Comparison of ENCODE assay signal across 12 cellular contexts in the genomic region with DNA sequence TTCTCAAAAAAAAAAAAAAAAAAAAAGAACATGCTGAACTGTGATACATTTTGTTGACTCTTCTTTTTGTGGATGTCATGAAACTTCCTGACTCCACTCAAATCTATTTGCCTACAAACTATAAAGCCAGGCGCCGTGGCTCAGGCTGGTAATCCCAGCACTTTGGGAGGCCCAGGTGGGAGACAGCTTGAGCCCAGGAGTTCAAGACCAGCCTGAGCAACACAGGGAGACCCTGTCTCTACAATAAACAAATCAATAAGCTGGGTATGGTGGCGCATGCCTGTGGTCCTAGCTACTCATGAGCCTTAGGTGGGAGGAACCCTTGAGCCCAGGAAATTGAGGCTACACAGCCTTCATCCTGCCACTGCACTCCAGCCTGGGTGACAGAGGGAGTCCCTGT. TPM values are rescaled to one million over a fixed set of nuclear protein-coding genes. Genes with fewer than 3 reads are reported as not detected.
A peak's percentile ranks its signal among the peaks of the same experiment; 100 is the strongest.
DNase-seq lines count a peak whose midpoint lies in the region; ATAC-seq and TF ChIP-seq lines count a peak whose summit lies in the region.
"Had no signal": no experiment of that assay in that cellular context is flagged by ENCODE, and none has a peak within 500 bp of the region (broad histone marks: within the 10 kb centered on the region; RNA-seq: fewer than 3 reads in every experiment).

No MANE protein-coding gene starts in this region.

- peaks cover 8% of the 10 kb centered on the region for H3K79me1 ChIP-seq in mesenchymal stem cell (replicated peaks; ENCODE audit: low read length, poor library complexity, severe bottlenecking)

- peak overlapping the region in 1 of 3 donors; percentile 66 for H3K27ac Mint-ChIP-seq in IgD-negative memory B cell
- H3K27ac Mint-ChIP-seq in natural killer cell treated with Interleukin-12 subunit alpha and Interleukin-12 subunit beta and Interleukin-15 and Interleukin-18, amount 100 ng/mL, for 72 hours = no peak overlapping the region

- H2BK12ac ChIP-seq in mesenchymal stem cell (ENCODE audit: low read length in 2 of 2) = peak overlapping the region in 1 of 2 experiments; percentile 38

- H3K18ac ChIP-seq in mesenchymal stem cell (ENCODE audit: low read depth in 1 of 2, low read length in 2 of 2) = no peak overlapping the region

- no peak for TF ChIP-seq EP300 in SK-N-SH (IDR thresholded peaks at IDR 0.05; ENCODE audit: borderline replicate concordance in 1 of 2, low read depth in 1 of 2, low read length in 1 of 2)

- no peak overlapping the region for H3K4me3 ChIP-seq in SK-N-SH (ENCODE audit: low read depth in 2 of 2, low read length in 1 of 2)
- no peak overlapping the region for H3K4me3 ChIP-seq in mesenchymal stem cell (ENCODE audit: insufficient read depth in 1 of 2, low read depth in 1 of 2, low read length in 2 of 2)
- H3K4me3 ChIP-seq: A549, transverse colon had no signal

- POLR2A ChIA-PET in SK-N-SH (lab: Yijun Ruan, JAX) = interaction anchor here (0.9 to 2.5 kb wide), 4 partner anchors 9 to 29 kb away, joined by 3 to 12 read pairs (median 6); a partner anchor contains a TSS

- WGBS in SK-N-SH (ENCODE audit: low lambda C conversion rate) = 97% methylated on average over 3 of the region's 3 CpGs
- 93% methylated on average over 3 of the region's 3 CpGs for WGBS in mesenchymal stem cell

- TF ChIP-seq RAD21 in SK-N-SH (IDR thresholded peaks at IDR 0.05; ENCODE audit: low read length) = no peak

- CTCF ChIA-PET in SK-N-SH (lab: Yijun Ruan, JAX) = interaction anchor here (1.2 to 19.6 kb wide), 8 partner anchors 9 to 172 kb away, joined by 4 to 422 read pairs (median 18); a partner anchor contains a TSS

- no peak overlapping the region for H2BK120ac ChIP-seq in mesenchymal stem cell (ENCODE audit: low read depth, low read length)

- H3K4me2 ChIP-seq in SK-N-SH (no peak overlapping the region), mesenchymal stem cell (ENCODE audit: low read length, poor library complexity, severe bottlenecking) (no peak overlapping the region)

- H3K4me1 ChIP-seq in SK-N-SH (ENCODE audit: control insufficient read depth in 1 of 2, insufficient read depth in 2 of 2, low read depth in 1 of 2, low read length in 1 of 2) = peaks cover 5 to 16% of the 10 kb centered on the region in 2 experiments; a peak in 2 of 4 replicates
- peaks cover 12% of the 10 kb centered on the region for H3K4me1 ChIP-seq in mesenchymal stem cell (ENCODE audit: control insufficient read depth, insufficient read depth, low read depth, low read length)
- H3K4me1 ChIP-seq: parathyroid adenoma had no signal

- H3K9me2 ChIP-seq in SK-N-SH = no peaks in the 10 kb centered on the region

- no peak overlapping the region for H2AK5ac ChIP-seq in mesenchymal stem cell (ENCODE audit: low read length, severe bottlenecking)

- no peak overlapping the region for H3K23ac ChIP-seq in mesenchymal stem cell (ENCODE audit: low read length in 2 of 2)

- DNase-seq in SK-N-SH (no peak), mesenchymal stem cell (no peak)
- no peak for DNase-seq in natural killer cell treated with Interleukin-12 subunit alpha and Interleukin-12 subunit beta and Interleukin-15 and Interleukin-18, amount 100 ng/mL, for 72 hours (ENCODE audit: low spot score)
- DNase-seq: mesendoderm; stimulated activated CD4-positive, alpha-beta T cell treated with anti-CD3 and anti-CD28 coated beads, Interleukin-15, amount 100 ng/mL, for 24 hours; T-helper 9 cell; transverse colon had no signal

- H3K36me3 ChIP-seq in SK-N-SH (replicated peaks in 1 of 2; ENCODE audit: control insufficient read depth in 1 of 2, insufficient read depth in 2 of 2, low read length in 1 of 2) = peaks cover 31 to 33% of the 10 kb centered on the region in 2 experiments
- H3K36me3 ChIP-seq in mesenchymal stem cell (ENCODE audit: control insufficient read depth in 1 of 2, insufficient read depth in 2 of 2, low read depth in 1 of 2, low read length in 2 of 2) = peaks cover 33 to 48% of the 10 kb centered on the region in 2 experiments
- H3K36me3 ChIP-seq: transverse colon had no signal

- no peak overlapping the region for H4K8ac ChIP-seq in mesenchymal stem cell (ENCODE audit: low read length)

- H3K9ac ChIP-seq in SK-N-SH = no peak overlapping the region
- no peak overlapping the region for H3K9ac ChIP-seq in mesenchymal stem cell (ENCODE audit: low read length)
- H3K9ac ChIP-seq: parathyroid adenoma had no signal

- ATAC-seq in SK-N-SH treated with all-trans-retinoic acid at 6 μM for 48 hours (no peak), GM21786 (IDR thresholded peaks at IDR 0.05; ENCODE audit: unreplicated experiment) (no peak)
- no peak for ATAC-seq in natural killer cell treated with Interleukin-12 subunit alpha and Interleukin-12 subunit beta and Interleukin-15 and Interleukin-18, amount 100 ng/mL, for 72 hours
- ATAC-seq: A549 had no signal

- H2BK15ac ChIP-seq in mesenchymal stem cell (ENCODE audit: low read depth, poor library complexity, severe bottlenecking) = no peak overlapping the region

- H3K27me3 Mint-ChIP-seq in IgD-negative memory B cell = no peaks in the 10 kb centered on the region
- H3K27me3 Mint-ChIP-seq in natural killer cell treated with Interleukin-12 subunit alpha and Interleukin-12 subunit beta and Interleukin-15 and Interleukin-18, amount 100 ng/mL, for 72 hours = no peaks in the 10 kb centered on the region

- H2AFZ ChIP-seq in SK-N-SH (ENCODE audit: low read depth) (no peak overlapping the region), mesenchymal stem cell (ENCODE audit: low read depth, low read length) (no peak overlapping the region)

- H3K27ac ChIP-seq in SK-N-SH (ENCODE audit: low read depth in 2 of 2, low read length in 1 of 2) = no peak overlapping the region
- no peak overlapping the region for H3K27ac ChIP-seq in mesenchymal stem cell (ENCODE audit: low read length, poor library complexity, severe bottlenecking)
- H3K27ac ChIP-seq: parathyroid adenoma had no signal

- H3K9me3 ChIP-seq in SK-N-SH (no peaks in the 10 kb centered on the region), mesenchymal stem cell (ENCODE audit: control insufficient read depth, low read length) (no peaks in the 10 kb centered on the region)
- H3K9me3 ChIP-seq: A549, transverse colon had no signal

- H3K4me3 Mint-ChIP-seq in IgD-negative memory B cell = peak overlapping the region; percentile 38 to 99 (median 70)
- H3K4me3 Mint-ChIP-seq in natural killer cell treated with Interleukin-12 subunit alpha and Interleukin-12 subunit beta and Interleukin-15 and Interleukin-18, amount 100 ng/mL, for 72 hours = no peak overlapping the region

- H3K36me3 Mint-ChIP-seq in IgD-negative memory B cell = peaks cover 2% of the 10 kb centered on the region
- peaks cover 4% of the 10 kb centered on the region for H3K36me3 Mint-ChIP-seq in natural killer cell treated with Interleukin-12 subunit alpha and Interleukin-12 subunit beta and Interleukin-15 and Interleukin-18, amount 100 ng/mL, for 72 hours

- H3F3A ChIP-seq in SK-N-SH (replicated peaks; ENCODE audit: insufficient read depth) = peaks cover 52% of the 10 kb centered on the region

- H3K27me3 ChIP-seq in SK-N-SH (ENCODE audit: insufficient read depth) = no peaks in the 10 kb centered on the region
- no peaks in the 10 kb centered on the region for H3K27me3 ChIP-seq in mesenchymal stem cell (ENCODE audit: control insufficient read depth in 1 of 2, insufficient read depth in 1 of 2, low read length in 2 of 2)
- H3K27me3 ChIP-seq: transverse colon had no signal

- no peak overlapping the region for H2BK5ac ChIP-seq in mesenchymal stem cell (ENCODE audit: low read depth, low read length, poor library complexity, severe bottlenecking)

- peaks cover 9% of the 10 kb centered on the region; the same call in 1 of the 2 replicates for H4K20me1 ChIP-seq in SK-N-SH (ENCODE audit: insufficient read depth)

- no peak overlapping the region for H3K4ac ChIP-seq in mesenchymal stem cell (ENCODE audit: low read depth in 1 of 2, low read length in 2 of 2)

- peaks cover 30% of the 10 kb centered on the region; the same call in 1 of the 2 replicates for H3K79me2 ChIP-seq in SK-N-SH (ENCODE audit: insufficient read depth)
- H3K79me2 ChIP-seq: parathyroid adenoma had no signal

- H3K4me1 Mint-ChIP-seq in IgD-negative memory B cell = peaks cover 16 to 22% (median 21%) of the 10 kb centered on the region in 3 donors
- peaks cover 11 to 12% of the 10 kb centered on the region in 2 donors for H3K4me1 Mint-ChIP-seq in natural killer cell treated with Interleukin-12 subunit alpha and Interleukin-12 subunit beta and Interleukin-15 and Interleukin-18, amount 100 ng/mL, for 72 hours (ENCODE audit: low read depth in 2 of 2)

- H3K14ac ChIP-seq in mesenchymal stem cell (ENCODE audit: low read length in 2 of 2) = no peak overlapping the region

- no peak for TF ChIP-seq CTCF in SK-N-SH (IDR thresholded peaks at IDR 0.05)

- no peaks in the 10 kb centered on the region for H3K9me3 Mint-ChIP-seq in IgD-negative memory B cell
- H3K9me3 Mint-ChIP-seq in natural killer cell treated with Interleukin-12 subunit alpha and Interleukin-12 subunit beta and Interleukin-15 and Interleukin-18, amount 100 ng/mL, for 72 hours = no peaks in the 10 kb centered on the region

- H4K91ac ChIP-seq in mesenchymal stem cell (ENCODE audit: low read length) = peak overlapping the region; percentile 60

RNA-seq across cellular contexts. Expression of a gene that starts 1.5 kb away (rescaled TPM):
- polyA plus RNA-seq in SK-N-SH (2012; rRNA removed) (111 and 114 TPM in 2 replicates), IgD-negative memory B cell (150 TPM)
- polyA plus RNA-seq in SK-N-SH (2012; cell fraction: cytosol; rRNA removed) = 53.5 and 66.8 TPM in 2 replicates
- 316 and 454 TPM in 2 replicates for polyA plus RNA-seq in SK-N-SH (2012; cell fraction: nucleus; rRNA removed)
- 52.5 TPM for polyA plus RNA-seq in mesenchymal stem cell (2013, experiment 1 of 2)
- 56.2 TPM for polyA plus RNA-seq in mesenchymal stem cell (2013, experiment 2 of 2)
- 10 to 100 TPM; 76.9 to 87.9 TPM for total RNA-seq in natural killer cell treated with Interleukin-12 subunit alpha and Interleukin-12 subunit beta and Interleukin-15 and Interleukin-18, amount 100 ng/mL, for 72 hours

RNA-seq across cellular contexts. Expression of a gene that starts 21.3 kb away (rescaled TPM):
- polyA plus RNA-seq in SK-N-SH (2012; rRNA removed) (259 and 490 TPM in 2 replicates), IgD-negative memory B cell (150 TPM)
- polyA plus RNA-seq in SK-N-SH (2012; cell fraction: cytosol; rRNA removed) = 407 and 471 TPM in 2 replicates
- 165 and 240 TPM in 2 replicates for polyA plus RNA-seq in SK-N-SH (2012; cell fraction: nucleus; rRNA removed)
- 284 TPM for polyA plus RNA-seq in mesenchymal stem cell (2013, experiment 1 of 2)
- polyA plus RNA-seq in mesenchymal stem cell (2013, experiment 2 of 2) = 299 TPM
- total RNA-seq in natural killer cell treated with Interleukin-12 subunit alpha and Interleukin-12 subunit beta and Interleukin-15 and Interleukin-18, amount 100 ng/mL, for 72 hours = 100 to 1,000 TPM; 219 to 351 TPM

RNA-seq across cellular contexts. Expression of a gene that starts 23.2 kb away (rescaled TPM):
- 7.3 and 10.8 TPM in 2 replicates for polyA plus RNA-seq in SK-N-SH (2012; rRNA removed)
- polyA plus RNA-seq in SK-N-SH (2012; cell fraction: cytosol; rRNA removed) = 5.9 and 7.9 TPM in 2 replicates
- 10.6 and 11.4 TPM in 2 replicates for polyA plus RNA-seq in SK-N-SH (2012; cell fraction: nucleus; rRNA removed)
- polyA plus RNA-seq in IgD-negative memory B cell = 4.5 TPM
- 6.8 TPM for polyA plus RNA-seq in mesenchymal stem cell (2013, experiment 1 of 2)
- 6.8 TPM for polyA plus RNA-seq in mesenchymal stem cell (2013, experiment 2 of 2)
- 10 to 100 TPM; 13.3 to 13.7 TPM for total RNA-seq in natural killer cell treated with Interleukin-12 subunit alpha and Interleukin-12 subunit beta and Interleukin-15 and Interleukin-18, amount 100 ng/mL, for 72 hours

RNA-seq across cellular contexts. Expression of a gene that starts 45.2 kb away (rescaled TPM):
- polyA plus RNA-seq in SK-N-SH (2012; rRNA removed) = 0.03 and 0.06 TPM in 2 replicates
- polyA plus RNA-seq in SK-N-SH (2012; cell fraction: cytosol; rRNA removed) = 0.03 TPM in 1 of 2 replicates, not detected in the other
- polyA plus RNA-seq in SK-N-SH (2012; cell fraction: nucleus; rRNA removed) = 0.06 TPM in 1 of 2 replicates, not detected in the other
- polyA plus RNA-seq in IgD-negative memory B cell = 3.0 TPM
- polyA plus RNA-seq in mesenchymal stem cell (2013, experiment 1 of 2) = 12.9 TPM
- polyA plus RNA-seq in mesenchymal stem cell (2013, experiment 2 of 2) = 12.0 TPM
- total RNA-seq in natural killer cell treated with Interleukin-12 subunit alpha and Interleukin-12 subunit beta and Interleukin-15 and Interleukin-18, amount 100 ng/mL, for 72 hours = 1 to 10 TPM; 4.6 TPM

RNA-seq across cellular contexts. Expression of a gene that starts 49.8 kb away (rescaled TPM):
- polyA plus RNA-seq in SK-N-SH (2012; rRNA removed) (85.5 and 114 TPM in 2 replicates), IgD-negative memory B cell (391 TPM)
- 133 and 184 TPM in 2 replicates for polyA plus RNA-seq in SK-N-SH (2012; cell fraction: cytosol; rRNA removed)
- polyA plus RNA-seq in SK-N-SH (2012; cell fraction: nucleus; rRNA removed) = 25.6 and 43.8 TPM in 2 replicates
- 170 TPM for polyA plus RNA-seq in mesenchymal stem cell (2013, experiment 1 of 2)
- 170 TPM for polyA plus RNA-seq in mesenchymal stem cell (2013, experiment 2 of 2)
- total RNA-seq in natural killer cell treated with Interleukin-12 subunit alpha and Interleukin-12 subunit beta and Interleukin-15 and Interleukin-18, amount 100 ng/mL, for 72 hours = 100 to 1,000 TPM; 332 to 497 TPM
